ENCODE assay signal across 2 cellular contexts in the genomic region with DNA sequence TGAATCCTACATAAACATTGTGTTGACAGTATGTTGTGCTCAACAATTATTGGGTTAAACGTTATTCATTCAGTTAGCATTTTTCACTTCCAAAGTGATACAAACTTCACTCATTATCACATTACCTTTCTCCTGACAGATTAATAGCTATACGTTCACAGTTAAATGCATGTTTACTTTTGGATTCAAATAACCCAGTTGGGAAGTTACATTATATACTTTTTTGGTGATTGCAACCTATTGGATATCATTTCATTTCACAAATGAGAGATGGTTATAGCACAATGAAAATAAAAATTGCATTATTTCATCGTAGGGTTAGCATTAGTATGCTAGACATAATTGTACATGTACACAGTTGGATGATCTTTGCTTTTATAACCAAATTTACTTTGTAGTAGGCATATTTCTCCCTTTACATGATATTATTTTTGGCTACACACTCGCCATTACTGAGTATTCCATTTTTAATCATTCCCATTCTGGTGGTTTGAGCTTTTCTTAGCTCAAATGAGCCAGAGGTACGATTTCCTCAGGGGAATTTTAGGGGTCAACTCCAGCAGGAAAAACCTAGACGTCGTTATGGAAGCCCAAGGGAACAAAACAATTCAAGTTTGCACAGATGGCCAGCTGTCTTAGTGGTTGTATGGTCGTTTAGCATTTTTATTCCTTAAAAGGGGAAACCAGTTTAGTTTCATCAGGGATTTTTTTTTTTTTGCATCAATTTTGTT.
TF ChIP-seq lines count a peak whose summit lies in the region.

No MANE protein-coding gene starts in this region.

TF ChIP-seq in endothelial cell of umbilical vein, 7 proteins besides CTCF, POLR2A, EP300 and RAD21 (continued from another document):
- TF ChIP-seq GATA2 (IDR thresholded peaks at IDR 0.05; ENCODE audit: insufficient read depth, insufficient read length, low read depth, low read length) (no peak), EZH2 (IDR thresholded peaks at IDR 0.05; ENCODE audit: borderline replicate concordance, low read depth, low read length, severe bottlenecking) (no peak), POLR2AphosphoS5 (IDR thresholded peaks at IDR 0.05; ENCODE audit: insufficient read depth, low read depth, low read length) (no peak), MYC (IDR thresholded peaks at IDR 0.05; ENCODE audit: low read depth, low read length) (no peak)

TF ChIP-seq in neural cell, 6 proteins besides CTCF, POLR2A, EP300 and RAD21 (continued from another document):
- TF ChIP-seq, protein P1, sequence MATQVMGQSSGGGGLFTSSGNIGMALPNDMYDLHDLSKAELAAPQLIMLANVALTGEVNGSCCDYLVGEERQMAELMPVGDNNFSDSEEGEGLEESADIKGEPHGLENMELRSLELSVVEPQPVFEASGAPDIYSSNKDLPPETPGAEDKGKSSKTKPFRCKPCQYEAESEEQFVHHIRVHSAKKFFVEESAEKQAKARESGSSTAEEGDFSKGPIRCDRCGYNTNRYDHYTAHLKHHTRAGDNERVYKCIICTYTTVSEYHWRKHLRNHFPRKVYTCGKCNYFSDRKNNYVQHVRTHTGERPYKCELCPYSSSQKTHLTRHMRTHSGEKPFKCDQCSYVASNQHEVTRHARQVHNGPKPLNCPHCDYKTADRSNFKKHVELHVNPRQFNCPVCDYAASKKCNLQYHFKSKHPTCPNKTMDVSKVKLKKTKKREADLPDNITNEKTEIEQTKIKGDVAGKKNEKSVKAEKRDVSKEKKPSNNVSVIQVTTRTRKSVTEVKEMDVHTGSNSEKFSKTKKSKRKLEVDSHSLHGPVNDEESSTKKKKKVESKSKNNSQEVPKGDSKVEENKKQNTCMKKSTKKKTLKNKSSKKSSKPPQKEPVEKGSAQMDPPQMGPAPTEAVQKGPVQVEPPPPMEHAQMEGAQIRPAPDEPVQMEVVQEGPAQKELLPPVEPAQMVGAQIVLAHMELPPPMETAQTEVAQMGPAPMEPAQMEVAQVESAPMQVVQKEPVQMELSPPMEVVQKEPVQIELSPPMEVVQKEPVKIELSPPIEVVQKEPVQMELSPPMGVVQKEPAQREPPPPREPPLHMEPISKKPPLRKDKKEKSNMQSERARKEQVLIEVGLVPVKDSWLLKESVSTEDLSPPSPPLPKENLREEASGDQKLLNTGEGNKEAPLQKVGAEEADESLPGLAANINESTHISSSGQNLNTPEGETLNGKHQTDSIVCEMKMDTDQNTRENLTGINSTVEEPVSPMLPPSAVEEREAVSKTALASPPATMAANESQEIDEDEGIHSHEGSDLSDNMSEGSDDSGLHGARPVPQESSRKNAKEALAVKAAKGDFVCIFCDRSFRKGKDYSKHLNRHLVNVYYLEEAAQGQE (IDR thresholded peaks at IDR 0.05; ENCODE audit: borderline replicate concordance): no peak
- TF ChIP-seq EZH2 (IDR thresholded peaks at IDR 0.05; ENCODE audit: borderline replicate concordance, insufficient read depth, low read length, poor library complexity, severe bottlenecking) (no peak), SMC3 (conservative IDR thresholded peaks at IDR 0.05; ENCODE audit: poor library complexity) (no peak), MXI1 (conservative IDR thresholded peaks at IDR 0.05; ENCODE audit: poor library complexity, severe bottlenecking) (no peak)
